In genomic region chr2:138502253-138503086, GRCh38 we compare ENCODE assay signal across 8 cellular contexts. TPM values are rescaled to one million over a fixed set of nuclear protein-coding genes. Genes with fewer than 3 reads are reported as not detected.
DNase-seq lines count a peak whose midpoint lies in the region; ATAC-seq and TF ChIP-seq lines count a peak whose summit lies in the region.

No MANE protein-coding gene starts in this region.

- H3K27me3 Mint-ChIP-seq in brain: peaks cover 12% of the 10 kb centered on the region
- H3K27me3 Mint-ChIP-seq in stimulated activated memory B cell treated with anti-CD40 and anti-IgM and Interleukin-4, amounts not matched to agents 10 μg/mL and 1 μg/mL and 100 μg/mL, for 72 hours: no peaks in the 10 kb centered on the region

- peak overlapping the region; percentile 95 to 99 (median 97) for H3K4me3 Mint-ChIP-seq in brain
- peak overlapping the region; percentile 94 for H3K4me3 Mint-ChIP-seq in stimulated activated memory B cell treated with anti-CD40 and anti-IgM and Interleukin-4, amounts not matched to agents 10 μg/mL and 1 μg/mL and 100 μg/mL, for 72 hours

- no peaks in the 10 kb centered on the region for H3K9me3 Mint-ChIP-seq in brain
- H3K9me3 Mint-ChIP-seq in stimulated activated memory B cell treated with anti-CD40 and anti-IgM and Interleukin-4, amounts not matched to agents 10 μg/mL and 1 μg/mL and 100 μg/mL, for 72 hours: no peaks in the 10 kb centered on the region

- peak overlapping the region; percentile 94 to 96 (median 96) for H3K27ac Mint-ChIP-seq in brain
- H3K27ac Mint-ChIP-seq in stimulated activated memory B cell treated with anti-CD40 and anti-IgM and Interleukin-4, amounts not matched to agents 10 μg/mL and 1 μg/mL and 100 μg/mL, for 72 hours: peak overlapping the region; percentile 92

- H3K4me1 Mint-ChIP-seq in brain: peaks cover 59% of the 10 kb centered on the region
- H3K4me1 Mint-ChIP-seq in stimulated activated memory B cell treated with anti-CD40 and anti-IgM and Interleukin-4, amounts not matched to agents 10 μg/mL and 1 μg/mL and 100 μg/mL, for 72 hours: peaks cover 45% of the 10 kb centered on the region

- ATAC-seq in GM21737 (IDR thresholded peaks at IDR 0.05; ENCODE audit: unreplicated experiment): peak; percentile 1
- peak; percentile 12 for ATAC-seq in stimulated activated memory B cell treated with anti-CD40 and anti-IgM and Interleukin-4, amounts not matched to agents 10 μg/mL and 1 μg/mL and 100 μg/mL, for 72 hours
- ATAC-seq in HG03457 (IDR thresholded peaks at IDR 0.05; ENCODE audit: unreplicated experiment): no peak
- no peak for ATAC-seq in HG03108 (IDR thresholded peaks at IDR 0.05; ENCODE audit: unreplicated experiment)

- peaks cover 3% of the 10 kb centered on the region for H3K36me3 Mint-ChIP-seq in brain
- H3K36me3 Mint-ChIP-seq in stimulated activated memory B cell treated with anti-CD40 and anti-IgM and Interleukin-4, amounts not matched to agents 10 μg/mL and 1 μg/mL and 100 μg/mL, for 72 hours: peaks cover 29% of the 10 kb centered on the region

- no peak for TF ChIP-seq CTCF in brain (conservative IDR thresholded peaks at IDR 0.05)

- DNase-seq in DMS153 (lab: John Stamatoyannopoulos, UW) (peak; percentile 22), NCI-H526 (lab: John Stamatoyannopoulos, UW) (peak; percentile 35 to 70), iris pigment epithelial cell (ENCODE audit: low read depth) (peak; percentile 15)

RNA-seq across cellular contexts. Expression of gene SPOPL, which starts 0.9 kb away (rescaled TPM):
- polyA plus RNA-seq in brain (ENCODE audit: insufficient read depth, low read depth, low replicate concordance): 2.3 TPM

Comparison
In these comparisons a context has a peak if more than half of its experiments do, and no peak if none do; other contexts are left out.
1. ATAC-seq: peak in GM21737 (single experiment) and stimulated activated memory B cell treated with anti-CD40 and anti-IgM and Interleukin-4, amounts not matched to agents 10 μg/mL and 1 μg/mL and 100 μg/mL, for 72 hours (single experiment); none in HG03457 (single experiment) and HG03108 (single experiment).
2. Peak in every context shown above with its lines, with median percentiles within 50 percentile points of each other: DNase-seq.